Comparison of ENCODE assay signal across 19 cellular contexts in genomic region chr21:28801906-28802305, GRCh38.
DNase-seq lines count a peak whose midpoint lies in the region; ATAC-seq and TF ChIP-seq lines count a peak whose summit lies in the region.
"Had no signal": no experiment of that assay in that cellular context is flagged by ENCODE, and none has a peak within 500 bp of the region (broad histone marks: within the 10 kb centered on the region; RNA-seq: fewer than 3 reads in every experiment).

No MANE protein-coding gene starts in this region.

- in situ Hi-C loops in GM23248 (cut with MboI), result no loop called here

- ATAC-seq in PC-3, result peak; percentile 65
- no peak for ATAC-seq in effector memory CD8-positive, alpha-beta T cell (replicated peaks)
- no peak for ATAC-seq in GM18505 (IDR thresholded peaks at IDR 0.05; ENCODE audit: unreplicated experiment)
- ATAC-seq in HG02973 (IDR thresholded peaks at IDR 0.05; ENCODE audit: unreplicated experiment), result no peak

- DNase-seq in GM23248, result peak; percentile 40
- DNase-seq in PC-3, result peak; percentile 41
- DNase-seq in effector memory CD8-positive, alpha-beta T cell, result no peak
- peak; percentile 36 for DNase-seq in osteoblast (ENCODE audit: insufficient read length, low spot score, missing footprints)
- DNase-seq in effector CD4-positive, alpha-beta T cell, result no peak
- no peak for DNase-seq in OCI-M1 (lab: John Stamatoyannopoulos, UW)
- DNase-seq: C1 segment of cervical spinal cord; CD8-positive, alpha-beta memory T cell; DMS79 treated with DMSO at 0.1 percent for 48 hours; GDM1; GOT3; NCI-H1105; NCI-H2081; NCI-H748 treated with DMSO at 0.1 percent for 48 hours; NK-92 treated with Interleukin-12 subunit alpha and Interleukin-12 subunit beta, amount 100 ng/mL, for 24 hours; SHP77 treated with DMSO at 0.1 percent for 48 hours; SK-N-SH had no signal

- H3K4me1 Mint-ChIP-seq in effector memory CD8-positive, alpha-beta T cell (ENCODE audit: low read depth in 2 of 2), result peaks cover 8 to 27% of the 10 kb centered on the region in 2 donors

- peak overlapping the region in 1 of 2 donors; percentile 34 for H3K4me3 Mint-ChIP-seq in effector memory CD8-positive, alpha-beta T cell

- intact Hi-C loops in PC-3 (cut with micrococcal nuclease), result no loop called here

- H3K36me3 ChIP-seq in GM23248 (ENCODE audit: low read depth) (no peaks in the 10 kb centered on the region), PC-3 (ENCODE audit: low read depth, low read length) (no peaks in the 10 kb centered on the region), osteoblast (ENCODE audit: insufficient read depth, low read length) (no peaks in the 10 kb centered on the region)

- H3K36me3 Mint-ChIP-seq in effector memory CD8-positive, alpha-beta T cell (ENCODE audit: insufficient read depth), result no peaks in the 10 kb centered on the region

- H3K27ac Mint-ChIP-seq in effector memory CD8-positive, alpha-beta T cell, result peak overlapping the region; percentile 62 to 83

- H3K4me3 ChIP-seq in GM23248 (no peak overlapping the region), PC-3 (ENCODE audit: low read length) (no peak overlapping the region), osteoblast (ENCODE audit: insufficient read depth, low read length) (no peak overlapping the region)

- peaks cover 17% of the 10 kb centered on the region for H3K4me1 ChIP-seq in GM23248 (ENCODE audit: insufficient read depth)
- peaks cover 11% of the 10 kb centered on the region for H3K4me1 ChIP-seq in PC-3 (ENCODE audit: insufficient read depth, low read length)
- H3K4me1 ChIP-seq in osteoblast (ENCODE audit: insufficient read depth, low read length), result peaks cover 12% of the 10 kb centered on the region

- H3K27me3 ChIP-seq in GM23248 (replicated peaks; ENCODE audit: insufficient read depth) (no peaks in the 10 kb centered on the region), PC-3 (ENCODE audit: low read length) (no peaks in the 10 kb centered on the region), osteoblast (ENCODE audit: insufficient read depth, low read length) (no peaks in the 10 kb centered on the region)

- POLR2A ChIA-PET in PC-3 (lab: Charles Lee; ENCODE audit: unreplicated experiment), result no interaction called here

- no peak overlapping the region for H2AFZ ChIP-seq in GM23248
- no peak overlapping the region for H2AFZ ChIP-seq in PC-3 (ENCODE audit: low read length)
- H2AFZ ChIP-seq in osteoblast (ENCODE audit: low read length), result no peak overlapping the region

- H3K9me2 ChIP-seq in GM23248 (ENCODE audit: insufficient read depth) (no peaks in the 10 kb centered on the region), PC-3 (replicated peaks; ENCODE audit: low read length) (no peaks in the 10 kb centered on the region)
- H3K9me2 ChIP-seq: SK-N-SH had no signal

- no peaks in the 10 kb centered on the region for H4K20me1 ChIP-seq in GM23248 (ENCODE audit: insufficient read depth)
- H4K20me1 ChIP-seq in PC-3 (ENCODE audit: low read length), result no peaks in the 10 kb centered on the region
- no peaks in the 10 kb centered on the region for H4K20me1 ChIP-seq in osteoblast (ENCODE audit: insufficient read depth, low read length)

- TF ChIP-seq CTCF in PC-3 (conservative IDR thresholded peaks at IDR 0.05; ENCODE audit: low read depth, low read length), result no peak
- TF ChIP-seq CTCF in osteoblast (IDR thresholded peaks at IDR 0.05; ENCODE audit: extremely low read depth, low read depth, low read length), result no peak

- no peak for TF ChIP-seq POLR2A in GM18505 (IDR thresholded peaks at IDR 0.05; ENCODE audit: borderline replicate concordance, extremely low read depth, insufficient read depth, insufficient read length)

- H3K9me3 Mint-ChIP-seq in effector memory CD8-positive, alpha-beta T cell, result no peaks in the 10 kb centered on the region
- H3K9me3 Mint-ChIP-seq: CD8-positive, alpha-beta memory T cell had no signal

- H3F3A ChIP-seq in GM23248 (ENCODE audit: insufficient read depth) (peaks cover 14% of the 10 kb centered on the region), PC-3 (ENCODE audit: low read length, unreplicated experiment) (no peaks in the 10 kb centered on the region)

- H3K4me2 ChIP-seq in GM23248 (ENCODE audit: unreplicated experiment) (no peak overlapping the region), PC-3 (ENCODE audit: low read length) (no peak overlapping the region), osteoblast (ENCODE audit: insufficient read depth, low read length) (no peak overlapping the region)
- H3K4me2 ChIP-seq: SK-N-SH had no signal

- 97% methylated on average over 1 of the region's 1 CpG for WGBS in GM23248 (ENCODE audit: low coverage in 1 of 2, low lambda C conversion rate in 2 of 2, missing lambda C conversion rate in 2 of 2), 2 experiments

- H3K27me3 Mint-ChIP-seq in effector memory CD8-positive, alpha-beta T cell, result no peaks in the 10 kb centered on the region
- H3K27me3 Mint-ChIP-seq: CD8-positive, alpha-beta memory T cell had no signal

- H3K9ac ChIP-seq in GM23248 (no peak overlapping the region), PC-3 (ENCODE audit: low read length) (no peak overlapping the region)
- H3K9ac ChIP-seq: SK-N-SH had no signal

- H3K79me2 ChIP-seq in GM23248 (ENCODE audit: insufficient read depth), result no peaks in the 10 kb centered on the region
- no peaks in the 10 kb centered on the region for H3K79me2 ChIP-seq in PC-3 (ENCODE audit: low read length)
- H3K79me2 ChIP-seq in osteoblast (ENCODE audit: insufficient read depth, low read length), result no peaks in the 10 kb centered on the region

- no peaks in the 10 kb centered on the region for H3K9me3 ChIP-seq in GM23248 (ENCODE audit: low read depth)
- no peaks in the 10 kb centered on the region for H3K9me3 ChIP-seq in PC-3 (ENCODE audit: low read length)
- no peaks in the 10 kb centered on the region for H3K9me3 ChIP-seq in osteoblast (ENCODE audit: low read depth, low read length)
- H3K9me3 ChIP-seq: SK-N-SH had no signal

- BruUV-seq in PC-3 (replicated peaks; lab: Mats Ljungman, UMichigan), result no TSS peak

- CTCF ChIA-PET in PC-3 (lab: Charles Lee), result no interaction called here

- H3K27ac ChIP-seq in GM23248 (no peak overlapping the region), PC-3 (ENCODE audit: low read length) (no peak overlapping the region), osteoblast (ENCODE audit: low read depth, low read length) (no peak overlapping the region)

Comparison
In these comparisons a context has a peak if more than half of its experiments do, and no peak if none do; other contexts are left out.
1. DNase-seq: peak in GM23248 (single experiment), PC-3 (single experiment) and osteoblast (single experiment); none in effector memory CD8-positive, alpha-beta T cell (0 of 3), effector CD4-positive, alpha-beta T cell (single experiment) and OCI-M1 (single experiment).